Comparison of ENCODE assay signal across 8 cellular contexts in the genomic region with DNA sequence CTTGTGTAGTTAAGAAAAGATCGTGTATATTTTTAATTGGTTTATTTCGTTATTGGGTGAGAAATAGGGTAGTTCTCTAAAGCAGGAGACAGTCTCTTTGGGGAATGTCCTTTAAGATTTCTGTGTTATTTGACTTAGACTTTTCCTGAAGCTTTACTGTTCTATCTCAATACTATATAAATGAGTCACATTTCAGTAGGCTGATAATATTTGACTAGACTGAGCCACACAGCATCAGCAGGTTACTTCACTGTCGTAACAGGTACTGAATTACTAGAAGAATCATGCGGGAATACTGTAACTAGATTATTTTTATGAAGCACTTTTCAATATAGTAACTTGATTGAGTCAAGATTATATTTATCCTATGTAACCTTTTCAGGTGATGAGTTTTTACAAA. TPM values are rescaled to one million over a fixed set of nuclear protein-coding genes. Genes with fewer than 3 reads are reported as not detected.
DNase-seq lines count a peak whose midpoint lies in the region; ATAC-seq and TF ChIP-seq lines count a peak whose summit lies in the region.

No MANE protein-coding gene starts in this region.

- peak overlapping the region; percentile 77 for H3K27ac Mint-ChIP-seq in activated CD4-positive, alpha-beta T cell treated with anti-CD3 and anti-CD28 coated beads, Interleukin-2, amount 10 ng/mL, durations not matched to agents 24 days and 14 days
- peak overlapping the region; percentile 95 for H3K27ac Mint-ChIP-seq in T-helper 17 cell

- H3K36me3 Mint-ChIP-seq in activated CD4-positive, alpha-beta T cell treated with anti-CD3 and anti-CD28 coated beads, Interleukin-2, amount 10 ng/mL, durations not matched to agents 24 days and 14 days (ENCODE audit: low read depth), result peaks cover 20% of the 10 kb centered on the region
- no peaks in the 10 kb centered on the region for H3K36me3 Mint-ChIP-seq in T-helper 17 cell (ENCODE audit: low read depth)

- TF ChIP-seq CTCF in stomach (IDR thresholded peaks at IDR 0.05), result no peak

- peak overlapping the region; percentile 90 for H3K4me3 Mint-ChIP-seq in activated CD4-positive, alpha-beta T cell treated with anti-CD3 and anti-CD28 coated beads, Interleukin-2, amount 10 ng/mL, durations not matched to agents 24 days and 14 days
- H3K4me3 Mint-ChIP-seq in T-helper 17 cell, result peak overlapping the region; percentile 96

- TF ChIP-seq POLR2A in stomach (IDR thresholded peaks at IDR 0.05), result no peak

- peaks cover 62% of the 10 kb centered on the region for H3K4me1 Mint-ChIP-seq in activated CD4-positive, alpha-beta T cell treated with anti-CD3 and anti-CD28 coated beads, Interleukin-2, amount 10 ng/mL, durations not matched to agents 24 days and 14 days
- H3K4me1 Mint-ChIP-seq in T-helper 17 cell, result peaks cover 57% of the 10 kb centered on the region

- peaks cover 5% of the 10 kb centered on the region for H3K9me3 Mint-ChIP-seq in activated CD4-positive, alpha-beta T cell treated with anti-CD3 and anti-CD28 coated beads, Interleukin-2, amount 10 ng/mL, durations not matched to agents 24 days and 14 days

- peak overlapping the region in 3 of 5 donors; percentile 92 to 96 (median 93) for H3K27ac ChIP-seq in stomach

- DNase-seq in activated CD4-positive, alpha-beta T cell treated with anti-CD3 and anti-CD28 coated beads, Interleukin-2, amount 10 ng/mL, durations not matched to agents 24 days and 14 days, result peak; percentile 50
- no peak for DNase-seq in activated CD4-positive, alpha-beta T cell treated with anti-CD3 and anti-CD28 coated beads for 48 hours
- DNase-seq in T-helper 17 cell, result no peak
- DNase-seq in stomach, result no peak
- DNase-seq in cerebellum (ENCODE audit: low spot score), result no peak
- no peak for DNase-seq in NCI-H146 treated with DMSO at 0.1 percent for 48 hours (lab: John Stamatoyannopoulos, UW; ENCODE audit: unreplicated experiment)

- no peak for ATAC-seq in T-helper 17 cell
- ATAC-seq in HG02840 (IDR thresholded peaks at IDR 0.05; ENCODE audit: low FRiP score, unreplicated experiment), result no peak

- no peaks in the 10 kb centered on the region for H3K27me3 ChIP-seq in stomach

- 19 to 44% (median 31%) methylated on average over 4 of the region's 4 CpGs for WGBS in stomach, 5 donors

- H3K9me3 ChIP-seq in T-helper 17 cell (ENCODE audit: control insufficient read depth, low read length, poor library complexity, severe bottlenecking), result no peaks in the 10 kb centered on the region
- H3K9me3 ChIP-seq in stomach, result no peaks in the 10 kb centered on the region

- peaks cover 24 to 70% (median 50%) of the 10 kb centered on the region in 4 donors for H3K4me1 ChIP-seq in stomach

- no peaks in the 10 kb centered on the region for H3K36me3 ChIP-seq in stomach

- no peak for TF ChIP-seq EP300 in stomach (IDR thresholded peaks at IDR 0.05)

- H3K27me3 Mint-ChIP-seq in activated CD4-positive, alpha-beta T cell treated with anti-CD3 and anti-CD28 coated beads, Interleukin-2, amount 10 ng/mL, durations not matched to agents 24 days and 14 days, result no peaks in the 10 kb centered on the region
- H3K27me3 Mint-ChIP-seq in T-helper 17 cell, result peaks cover 8% of the 10 kb centered on the region

- peak overlapping the region; percentile 88 for H3K4me3 ChIP-seq in iPS-11a (ENCODE audit: low read depth, low read length)
- H3K4me3 ChIP-seq in stomach, result peak overlapping the region; percentile 70 to 89 (median 82)

- intact Hi-C loops in activated CD4-positive, alpha-beta T cell treated with anti-CD3 and anti-CD28 coated beads, Interleukin-2, amount 10 ng/mL, durations not matched to agents 24 days and 14 days (cut with micrococcal nuclease), result loop anchor here (2.0 to 5.0 kb wide), 3 partner anchors 16 to 872 kb away; a partner anchor contains a TSS
- intact Hi-C loops in stomach (cut with DNase I; ENCODE audit: low total_unique reads), result no loop called here

RNA-seq across cellular contexts. Expression of a gene that starts 1.4 kb away (rescaled TPM):
- 21.5 and 23.2 TPM in 2 replicates for total RNA-seq in activated CD4-positive, alpha-beta T cell treated with anti-CD3 and anti-CD28 coated beads, Interleukin-2, amount 10 ng/mL, durations not matched to agents 24 days and 14 days
- total RNA-seq in T-helper 17 cell (10 to 100 TPM; 35.7 to 38.7 TPM), stomach (10 to 100 TPM; 13.4 to 65.3 (median 29.0) TPM), cerebellum (43.3 TPM)
- polyA plus RNA-seq in stomach, result 10 to 100 TPM; 19.0 to 45.2 (median 21.9) TPM
